Comparison of ENCODE assay signal across 32 cellular contexts in the genomic region with DNA sequence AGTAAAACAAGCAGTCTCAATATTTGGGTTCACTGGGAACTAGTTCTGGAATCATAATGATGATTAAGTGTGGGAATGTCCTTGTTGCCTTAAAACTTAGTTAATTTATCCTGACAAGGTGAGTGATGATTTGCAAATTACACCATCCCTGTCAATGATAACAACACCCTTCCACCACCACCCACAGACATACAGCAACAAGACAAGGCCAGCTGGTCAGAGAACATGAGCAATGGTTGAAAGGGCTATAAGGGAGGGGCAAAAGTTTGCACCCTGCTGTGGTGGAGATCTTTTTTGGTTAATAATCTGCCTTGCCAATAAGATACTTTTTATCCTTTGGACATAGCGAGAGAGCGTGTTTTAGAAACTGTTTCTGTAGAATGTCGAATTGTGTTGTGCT.
DNase-seq lines count a peak whose midpoint lies in the region; ATAC-seq, FAIRE-seq and TF ChIP-seq lines count a peak whose summit lies in the region.
"Had no signal": no experiment of that assay in that cellular context is flagged by ENCODE, and none has a peak within 500 bp of the region (broad histone marks: within the 10 kb centered on the region; RNA-seq: fewer than 3 reads in every experiment).

No MANE protein-coding gene starts in this region.

- H3K9me3 ChIP-seq in body of pancreas = no peaks in the 10 kb centered on the region
- no peaks in the 10 kb centered on the region for H3K9me3 ChIP-seq in pancreas
- H3K9me3 ChIP-seq in kidney (ENCODE audit: control insufficient read depth in 1 of 2, low read length in 2 of 2) = no peaks in the 10 kb centered on the region
- H3K9me3 ChIP-seq: A549; BE2C; BLaER1; BLaER1 treated with 17β-estradiol and CSF1 and Interleukin-3, amounts not matched to agents 10 nM and 100 nM; Caco-2 had no signal

- no peak for TF ChIP-seq POLR2A in body of pancreas (IDR thresholded peaks at IDR 0.05)

- no peaks in the 10 kb centered on the region for H3K4me1 ChIP-seq in body of pancreas
- H3K4me1 ChIP-seq in pancreas = no peaks in the 10 kb centered on the region
- H3K4me1 ChIP-seq in kidney (ENCODE audit: control insufficient read depth in 1 of 2, insufficient read depth in 1 of 2, low read depth in 1 of 2, low read length in 2 of 2) = no peaks in the 10 kb centered on the region
- H3K4me1 ChIP-seq: A549; BE2C; BLaER1; BLaER1 treated with 17β-estradiol and CSF1 and Interleukin-3, amounts not matched to agents 10 nM and 100 nM; Caco-2 had no signal

- no peak overlapping the region for H3K27ac ChIP-seq in body of pancreas
- H3K27ac ChIP-seq in pancreas = peak overlapping the region in 2 of 4 donors; percentile 22 to 34
- no peak overlapping the region for H3K27ac ChIP-seq in kidney (ENCODE audit: low read depth in 2 of 2, low read length in 2 of 2)
- H3K27ac ChIP-seq: 22Rv1; A549; BLaER1; BLaER1 treated with 17β-estradiol and CSF1 and Interleukin-3, amounts not matched to agents 10 nM and 100 nM; C4-2B had no signal

- H3K4me3 ChIP-seq in body of pancreas (no peak overlapping the region), pancreas (no peak overlapping the region), kidney (ENCODE audit: low read length in 2 of 2) (no peak overlapping the region)
- H3K4me3 ChIP-seq: A549; BLaER1; BLaER1 treated with 17β-estradiol and CSF1 and Interleukin-3, amounts not matched to agents 10 nM and 100 nM had no signal

- H3K36me3 ChIP-seq in body of pancreas (replicated peaks in 1 of 2; ENCODE audit: insufficient read depth in 1 of 2, low read depth in 2 of 2) = no peaks in the 10 kb centered on the region
- no peaks in the 10 kb centered on the region for H3K36me3 ChIP-seq in pancreas
- H3K36me3 ChIP-seq in kidney (ENCODE audit: control insufficient read depth in 1 of 2, insufficient read depth in 2 of 2, low read length in 2 of 2) = no peaks in the 10 kb centered on the region
- H3K36me3 ChIP-seq: BE2C; BLaER1; BLaER1 treated with 17β-estradiol and CSF1 and Interleukin-3, amounts not matched to agents 10 nM and 100 nM had no signal

- peaks cover 16% of the 10 kb centered on the region for H3K27me3 Mint-ChIP-seq in activated T-helper 1 cell treated with anti-CD3 and anti-CD28 coated beads, Interleukin-12 subunit alpha, Interleukin-12 subunit beta, Interleukin-2, Interleukin-4 antibody, amounts not matched to agents 30 ng/mL and 10 ng/mL and 1 ng/mL, durations not matched to agents 14 hours and 24 hours and 36 hours (ENCODE audit: insufficient read depth)

- WGBS in body of pancreas, 2 donors = 63 to 69% methylated on average over 3 of the region's 3 CpGs
- WGBS in pancreas, 2 donors = 51 to 58% methylated on average over 3 of the region's 3 CpGs

- H3K9me3 Mint-ChIP-seq in activated T-helper 1 cell treated with anti-CD3 and anti-CD28 coated beads, Interleukin-12 subunit alpha, Interleukin-12 subunit beta, Interleukin-2, Interleukin-4 antibody, amounts not matched to agents 30 ng/mL and 10 ng/mL and 1 ng/mL, durations not matched to agents 14 hours and 24 hours and 36 hours = no peaks in the 10 kb centered on the region
- H3K9me3 Mint-ChIP-seq: CD14-positive monocyte; CD4-positive, alpha-beta T cell; CD8-positive, alpha-beta memory T cell; CD8-positive, alpha-beta T cell had no signal

- FAIRE-seq in pancreas (lab: Jason Lieb, UNC) (no peak), kidney (lab: Jason Lieb, UNC) (no peak)
- FAIRE-seq: A204.1, A549 had no signal

- H3K9ac ChIP-seq in kidney (ENCODE audit: low read length in 2 of 2) = no peak overlapping the region
- H3K9ac ChIP-seq: BLaER1; BLaER1 treated with 17β-estradiol and CSF1 and Interleukin-3, amounts not matched to agents 10 nM and 100 nM had no signal

- TF ChIP-seq CTCF in body of pancreas (IDR thresholded peaks at IDR 0.05) (no peak), pancreas (IDR thresholded peaks at IDR 0.05) (no peak), kidney (IDR thresholded peaks at IDR 0.05; ENCODE audit: borderline replicate concordance, extremely low read depth, insufficient read depth) (no peak)

- DNase-seq in body of pancreas = peak in 1 of 4 donors; percentile 7
- DNase-seq in pancreas = peak in 1 of 6 donors; percentile 36
- DNase-seq in kidney = no peak
- DNase-seq in activated T-helper 1 cell treated with anti-CD3 and anti-CD28 coated beads, Interleukin-12 subunit alpha, Interleukin-12 subunit beta, Interleukin-2, Interleukin-4 antibody, amounts not matched to agents 30 ng/mL and 10 ng/mL and 1 ng/mL, durations not matched to agents 14 hours and 24 hours and 36 hours (ENCODE audit: low spot score) = no peak
- DNase-seq: 8988T; ACHN; AML-193; BE2C; C1 segment of cervical spinal cord; Caco-2; Calu3; CD4-positive, alpha-beta memory T cell; CD4-positive, alpha-beta T cell; CD4-positive, CD25-positive, alpha-beta regulatory T cell; CD8-positive, alpha-beta memory T cell; CD8-positive, alpha-beta T cell; COR-L47; DMS 273 treated with DMSO at 0.1 percent for 48 hours; DMS153; DMS53; DMS79; DMS79 treated with DMSO at 0.1 percent for 48 hours; DND-41; EL had no signal

- no peaks in the 10 kb centered on the region for H3K36me3 Mint-ChIP-seq in activated T-helper 1 cell treated with anti-CD3 and anti-CD28 coated beads, Interleukin-12 subunit alpha, Interleukin-12 subunit beta, Interleukin-2, Interleukin-4 antibody, amounts not matched to agents 30 ng/mL and 10 ng/mL and 1 ng/mL, durations not matched to agents 14 hours and 24 hours and 36 hours (ENCODE audit: low read depth)
- H3K36me3 Mint-ChIP-seq: CD14-positive monocyte; CD4-positive, alpha-beta memory T cell; CD4-positive, CD25-positive, alpha-beta regulatory T cell; CD8-positive, alpha-beta memory T cell; CD8-positive, alpha-beta T cell had no signal

- no peaks in the 10 kb centered on the region for H3K4me1 Mint-ChIP-seq in activated T-helper 1 cell treated with anti-CD3 and anti-CD28 coated beads, Interleukin-12 subunit alpha, Interleukin-12 subunit beta, Interleukin-2, Interleukin-4 antibody, amounts not matched to agents 30 ng/mL and 10 ng/mL and 1 ng/mL, durations not matched to agents 14 hours and 24 hours and 36 hours (ENCODE audit: low read depth)
- H3K4me1 Mint-ChIP-seq: B cell; CD14-positive monocyte; CD4-positive, alpha-beta memory T cell; CD4-positive, CD25-positive, alpha-beta regulatory T cell; CD8-positive, alpha-beta memory T cell had no signal

- ATAC-seq in body of pancreas (peak; percentile 42), pancreas (peak in 3 of 4 donors; percentile 35 to 86 (median 81))
- ATAC-seq: A549; CD8-positive, alpha-beta T cell had no signal

- H3K4me3 Mint-ChIP-seq in activated T-helper 1 cell treated with anti-CD3 and anti-CD28 coated beads, Interleukin-12 subunit alpha, Interleukin-12 subunit beta, Interleukin-2, Interleukin-4 antibody, amounts not matched to agents 30 ng/mL and 10 ng/mL and 1 ng/mL, durations not matched to agents 14 hours and 24 hours and 36 hours = no peak overlapping the region
- H3K4me3 Mint-ChIP-seq: B cell; CD14-positive monocyte; CD4-positive, alpha-beta memory T cell; CD4-positive, alpha-beta T cell; CD4-positive, CD25-positive, alpha-beta regulatory T cell; CD8-positive, alpha-beta memory T cell; CD8-positive, alpha-beta T cell had no signal

- no peak overlapping the region for H3K27ac Mint-ChIP-seq in activated T-helper 1 cell treated with anti-CD3 and anti-CD28 coated beads, Interleukin-12 subunit alpha, Interleukin-12 subunit beta, Interleukin-2, Interleukin-4 antibody, amounts not matched to agents 30 ng/mL and 10 ng/mL and 1 ng/mL, durations not matched to agents 14 hours and 24 hours and 36 hours
- H3K27ac Mint-ChIP-seq: B cell; CD14-positive monocyte; CD4-positive, alpha-beta memory T cell; CD4-positive, alpha-beta T cell; CD4-positive, CD25-positive, alpha-beta regulatory T cell; CD8-positive, alpha-beta T cell had no signal

- H3K27me3 ChIP-seq in body of pancreas (no peaks in the 10 kb centered on the region), pancreas (peaks cover 0 to 2% (median 0%) of the 10 kb centered on the region in 4 donors)
- H3K27me3 ChIP-seq: BE2C; BLaER1; BLaER1 treated with 17β-estradiol and CSF1 and Interleukin-3, amounts not matched to agents 10 nM and 100 nM had no signal

- intact Hi-C loops in body of pancreas (cut with DNase I) = no loop called here
- intact Hi-C loops in pancreas (cut with DNase I) = no loop called here
- intact Hi-C loops in kidney (cut with DNase I) = no loop called here
- intact Hi-C loops in activated T-helper 1 cell treated with anti-CD3 and anti-CD28 coated beads, Interleukin-12 subunit alpha, Interleukin-12 subunit beta, Interleukin-2, Interleukin-4 antibody, amounts not matched to agents 30 ng/mL and 10 ng/mL and 1 ng/mL, durations not matched to agents 14 hours and 24 hours and 36 hours (cut with micrococcal nuclease) = no loop called here
